Comparison of ENCODE assay signal across 22 cellular contexts in the genomic region with DNA sequence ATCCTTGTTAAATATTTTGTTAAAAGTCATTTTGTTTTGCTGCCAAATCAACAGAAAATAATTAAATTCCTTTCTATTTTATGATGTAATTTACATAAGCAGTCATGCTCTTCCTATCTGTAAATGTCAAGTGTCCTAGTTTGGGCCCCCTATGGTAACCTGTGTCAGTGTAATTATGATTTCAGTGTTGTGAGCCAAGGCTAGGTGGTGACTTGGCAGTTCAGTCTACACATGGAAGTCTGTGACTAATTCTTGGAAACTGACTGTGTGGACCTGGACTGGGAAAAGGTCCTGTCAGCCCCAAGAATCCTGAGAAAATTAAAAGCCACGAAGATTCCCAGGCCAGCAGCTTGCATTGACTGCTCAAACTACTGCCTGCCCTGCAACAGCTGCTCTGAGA.
"Had no signal": no experiment of that assay in that cellular context is flagged by ENCODE, and none has a peak within 500 bp of the region (broad histone marks: within the 10 kb centered on the region; RNA-seq: fewer than 3 reads in every experiment).

No MANE protein-coding gene starts in this region.

- H3K9me3 ChIP-seq: esophagus muscularis mucosa, heart right ventricle, lower lobe of right lung, right lobe of liver, tibial artery had no signal

- H3K4me1 ChIP-seq: esophagus muscularis mucosa, heart right ventricle, lower lobe of right lung, right lobe of liver, tibial artery had no signal

- DNase-seq: activated CD4-positive, alpha-beta T cell treated with anti-CD3 and anti-CD28 coated beads, Interleukin-2, amount 50 U/mL, for 4 hours; activated CD8-positive, alpha-beta memory T cell treated with anti-CD3 and anti-CD28 coated beads, Interleukin-2, amount 50 U/mL, for 48 hours; activated naive CD4-positive, alpha-beta T cell; activated naive CD8-positive, alpha-beta T cell treated with anti-CD3 and anti-CD28 coated beads for 36 hours; activated T-cell treated with anti-CD3 and anti-CD28 coated beads, Interleukin-2, amount 50 U/mL, for 4 hours; amniotic stem cell; effector memory CD8-positive, alpha-beta T cell; heart right ventricle; lower lobe of right lung; naive thymus-derived CD4-positive, alpha-beta T cell; posterior cingulate gyrus; right lobe of liver; small intestine; stimulated activated CD4-positive, alpha-beta T cell treated with anti-CD3 and anti-CD28 coated beads, Interleukin-2, amount 100 ng/mL, for 24 hours; stimulated activated naive CD8-positive, alpha-beta T cell treated with anti-CD3 and anti-CD28 coated beads, Interleukin-15, amount 100 ng/mL, for 72 hours; T-helper 1 cell; tibial artery had no signal

- ATAC-seq: activated T-cell treated with anti-CD3 and anti-CD28 coated beads, Interleukin-2, amount 50 U/mL, for 4 hours; effector memory CD8-positive, alpha-beta T cell; heart right ventricle; lower lobe of right lung; naive thymus-derived CD4-positive, alpha-beta T cell; right lobe of liver; stimulated activated effector memory CD8-positive, alpha-beta T cell treated with anti-CD3 and anti-CD28 coated beads, Interleukin-12 subunit alpha, Interleukin-12 subunit beta, amount 100 ng/mL, for 72 hours; stimulated activated naive CD8-positive, alpha-beta T cell treated with anti-CD3 and anti-CD28 coated beads, Interleukin-15, amount 100 ng/mL, for 72 hours had no signal

- H3K36me3 Mint-ChIP-seq: activated naive CD8-positive, alpha-beta T cell treated with anti-CD3 and anti-CD28 coated beads for 36 hours; naive thymus-derived CD4-positive, alpha-beta T cell; stimulated activated effector memory CD8-positive, alpha-beta T cell treated with anti-CD3 and anti-CD28 coated beads, Interleukin-12 subunit alpha, Interleukin-12 subunit beta, amount 100 ng/mL, for 72 hours had no signal

- H3K4me1 Mint-ChIP-seq: activated naive CD8-positive, alpha-beta T cell treated with anti-CD3 and anti-CD28 coated beads for 36 hours; naive thymus-derived CD4-positive, alpha-beta T cell; neural crest cell; stimulated activated effector memory CD8-positive, alpha-beta T cell treated with anti-CD3 and anti-CD28 coated beads, Interleukin-12 subunit alpha, Interleukin-12 subunit beta, amount 100 ng/mL, for 72 hours; stimulated activated naive CD8-positive, alpha-beta T cell treated with anti-CD3 and anti-CD28 coated beads, Interleukin-15, amount 100 ng/mL, for 72 hours had no signal

- H3K4me3 ChIP-seq: cardiac muscle cell, esophagus muscularis mucosa, heart right ventricle, lower lobe of right lung, right lobe of liver, tibial artery had no signal

- H3K9me3 Mint-ChIP-seq: activated naive CD8-positive, alpha-beta T cell treated with anti-CD3 and anti-CD28 coated beads for 36 hours; activated T-cell treated with anti-CD3 and anti-CD28 coated beads, Interleukin-2, amount 50 U/mL, for 4 hours; activated T-helper 2 cell treated with anti-CD3 and anti-CD28 coated beads, Interferon-gamma antibody, Interleukin-2, Interleukin-4, amounts not matched to agents 10 μg/mL and 5 μg/mL and 100 μg/mL, durations not matched to agents 14 hours and 24 hours and 36 hours; effector memory CD8-positive, alpha-beta T cell; naive thymus-derived CD4-positive, alpha-beta T cell; neural crest cell; stimulated activated effector memory CD8-positive, alpha-beta T cell treated with anti-CD3 and anti-CD28 coated beads, Interleukin-12 subunit alpha, Interleukin-12 subunit beta, amount 100 ng/mL, for 72 hours; stimulated activated naive CD8-positive, alpha-beta T cell treated with anti-CD3 and anti-CD28 coated beads, Interleukin-15, amount 100 ng/mL, for 72 hours had no signal

- H3K27me3 ChIP-seq: cardiac muscle cell, esophagus muscularis mucosa, heart right ventricle, right lobe of liver, tibial artery had no signal

- H3K36me3 ChIP-seq: cardiac muscle cell, esophagus muscularis mucosa, heart right ventricle, lower lobe of right lung, right lobe of liver, tibial artery had no signal

- H3K27me3 Mint-ChIP-seq: activated naive CD8-positive, alpha-beta T cell treated with anti-CD3 and anti-CD28 coated beads for 36 hours had no signal

- H3K27ac ChIP-seq: cardiac muscle cell, esophagus muscularis mucosa, heart right ventricle, lower lobe of right lung, right lobe of liver, tibial artery had no signal

- H3K4me3 Mint-ChIP-seq: activated naive CD8-positive, alpha-beta T cell treated with anti-CD3 and anti-CD28 coated beads for 36 hours; activated T-cell treated with anti-CD3 and anti-CD28 coated beads, Interleukin-2, amount 50 U/mL, for 4 hours; effector memory CD8-positive, alpha-beta T cell; naive thymus-derived CD4-positive, alpha-beta T cell; neural crest cell; stimulated activated effector memory CD8-positive, alpha-beta T cell treated with anti-CD3 and anti-CD28 coated beads, Interleukin-12 subunit alpha, Interleukin-12 subunit beta, amount 100 ng/mL, for 72 hours; stimulated activated naive CD8-positive, alpha-beta T cell treated with anti-CD3 and anti-CD28 coated beads, Interleukin-15, amount 100 ng/mL, for 72 hours had no signal

- H3K27ac Mint-ChIP-seq: activated naive CD8-positive, alpha-beta T cell treated with anti-CD3 and anti-CD28 coated beads for 36 hours; activated T-helper 2 cell treated with anti-CD3 and anti-CD28 coated beads, Interferon-gamma antibody, Interleukin-2, Interleukin-4, amounts not matched to agents 10 μg/mL and 5 μg/mL and 100 μg/mL, durations not matched to agents 14 hours and 24 hours and 36 hours; effector memory CD8-positive, alpha-beta T cell; naive thymus-derived CD4-positive, alpha-beta T cell; stimulated activated effector memory CD8-positive, alpha-beta T cell treated with anti-CD3 and anti-CD28 coated beads, Interleukin-12 subunit alpha, Interleukin-12 subunit beta, amount 100 ng/mL, for 72 hours had no signal
